25 cellular contexts compared by ENCODE assay signal in the genomic region with DNA sequence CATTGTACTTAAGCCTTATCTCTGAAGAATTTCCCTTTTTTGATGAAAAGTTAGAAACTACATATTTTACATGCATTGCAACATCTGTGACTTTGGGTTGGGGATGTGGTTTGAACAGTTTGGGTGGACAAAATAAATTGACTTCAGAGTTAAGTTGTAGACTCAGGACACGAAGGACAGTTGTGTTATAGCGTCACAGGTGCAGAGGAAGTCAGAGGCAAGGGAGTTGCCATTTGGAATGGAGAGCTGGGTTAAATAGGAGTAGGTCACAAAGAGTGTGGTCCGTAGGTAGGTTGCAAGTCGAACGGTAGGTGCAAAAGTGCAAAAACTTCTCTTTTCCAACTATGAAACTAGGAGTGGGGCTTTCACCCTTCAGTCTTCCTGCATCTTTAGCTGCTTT. TPM values are rescaled to one million over a fixed set of nuclear protein-coding genes. Genes with fewer than 3 reads are reported as not detected.
DNase-seq lines count a peak whose midpoint lies in the region; ATAC-seq, FAIRE-seq and TF ChIP-seq lines count a peak whose summit lies in the region.
"Had no signal": no experiment of that assay in that cellular context is flagged by ENCODE, and none has a peak within 500 bp of the region (broad histone marks: within the 10 kb centered on the region; RNA-seq: fewer than 3 reads in every experiment).

No MANE protein-coding gene starts in this region.

- H3K36me3 ChIP-seq in HepG2 (replicated peaks in 1 of 2; ENCODE audit: control insufficient read depth in 1 of 2, insufficient read depth in 2 of 2, low read length in 2 of 2) (peaks cover 0 to 5% of the 10 kb centered on the region in 2 experiments; a peak in 3 of 5 replicates), right lobe of liver (peaks cover 0 to 3% (median 0%) of the 10 kb centered on the region in 4 donors), Caco-2 (ENCODE audit: control insufficient read depth, insufficient read depth, low read length) (no peaks in the 10 kb centered on the region)

- TF ChIP-seq RAD21 in HepG2 (CRISPR knock-in tag; IDR thresholded peaks at IDR 0.05) = no peak

- H4K20me1 ChIP-seq in HepG2 (ENCODE audit: insufficient read depth, low read length) = peaks cover 26% of the 10 kb centered on the region; the same call in 1 of the 2 replicates

- H3K79me2 ChIP-seq in HepG2 (ENCODE audit: insufficient read depth, low read length) = peaks cover 78% of the 10 kb centered on the region

- H3K4me3 Mint-ChIP-seq in chondrocyte (ENCODE audit: unreplicated experiment) = no peak overlapping the region
- no peak overlapping the region for H3K4me3 Mint-ChIP-seq in Caco-2 (ENCODE audit: unreplicated experiment)
- H3K4me3 Mint-ChIP-seq: activated B cell treated with CpG ODN at 0.5 μM for 24 hours had no signal

- intact Hi-C loops in HepG2 (cut with micrococcal nuclease; ENCODE audit: unreplicated experiment) = no loop called here
- intact Hi-C loops in right lobe of liver (cut with DNase I) = no loop called here
- intact Hi-C loops in Caco-2 (cut with micrococcal nuclease; ENCODE audit: unreplicated experiment) = loop anchor here (10.0 kb wide), 1 partner anchor 149 kb away; no protein-coding TSS in a partner anchor

- H2AFZ ChIP-seq in HepG2 (ENCODE audit: low read length) = no peak overlapping the region
- H2AFZ ChIP-seq: GM23248 had no signal

- H3K36me3 Mint-ChIP-seq in chondrocyte (ENCODE audit: low read depth) (no peaks in the 10 kb centered on the region), Caco-2 (ENCODE audit: insufficient read depth, unreplicated experiment) (peaks cover 12% of the 10 kb centered on the region)

- H3K4me3 ChIP-seq in HepG2 (replicated peaks in 1 of 3; ENCODE audit: insufficient read depth in 1 of 3, low read depth in 2 of 3, low read length in 3 of 3) (no peak overlapping the region), right lobe of liver (no peak overlapping the region), NB4 (ENCODE audit: low read depth, low read length) (no peak overlapping the region), foreskin fibroblast (ENCODE audit: low read depth in 1 of 2, low read length in 2 of 2) (no peak overlapping the region), Caco-2 (ENCODE audit: low read depth, low read length) (no peak overlapping the region)
- H3K4me3 ChIP-seq: A549, GM23248, heart left ventricle, K562, smooth muscle cell had no signal

- POLR2A ChIA-PET in HepG2 (lab: Yijun Ruan, JAX) (no interaction called here), Caco-2 (lab: Charles Lee) (no interaction called here)

- H3K27me3 ChIP-seq in HepG2 (ENCODE audit: control insufficient read depth in 1 of 2, insufficient read depth in 2 of 2, low read length in 2 of 2) (no peaks in the 10 kb centered on the region), right lobe of liver (no peaks in the 10 kb centered on the region), Caco-2 (replicated peaks; ENCODE audit: control insufficient read depth, insufficient read depth, low read length) (no peaks in the 10 kb centered on the region)
- H3K27me3 ChIP-seq: heart left ventricle had no signal

- TF ChIP-seq CTCF in HepG2 (CRISPR knock-in tag; IDR thresholded peaks at IDR 0.05) (no peak), right lobe of liver (IDR thresholded peaks at IDR 0.05) (no peak), NB4 (IDR thresholded peaks at IDR 0.05; ENCODE audit: low read depth, low read length) (no peak), chondrocyte (IDR thresholded peaks at IDR 0.05) (no peak), foreskin fibroblast (IDR thresholded peaks at IDR 0.05; ENCODE audit: low read depth, low read length) (no peak), Caco-2 (IDR thresholded peaks at IDR 0.05; ENCODE audit: insufficient read depth in 1 of 2, low read depth in 1 of 2, low read length in 1 of 2, severe bottlenecking in 1 of 2, unreplicated experiment in 1 of 2) (no peak)

- ATAC-seq in HepG2 (no peak), right lobe of liver (no peak), HG03342 (IDR thresholded peaks at IDR 0.05; ENCODE audit: unreplicated experiment) (no peak)
- ATAC-seq: A549, heart left ventricle, K562, left cardiac atrium, Right ventricle myocardium inferior had no signal

- FAIRE-seq in HepG2 (lab: Jason Lieb, UNC) = no peak
- FAIRE-seq: A549, K562 had no signal

- no TSS peak for BruUV-seq in HepG2 (replicated peaks; lab: Mats Ljungman, UMichigan)
- BruUV-seq in Caco-2 (replicated peaks; lab: Mats Ljungman, UMichigan) = no TSS peak

- H3K9me3 Mint-ChIP-seq in chondrocyte (ENCODE audit: low read depth) (no peaks in the 10 kb centered on the region), Caco-2 (ENCODE audit: unreplicated experiment) (no peaks in the 10 kb centered on the region)
- H3K9me3 Mint-ChIP-seq: activated B cell treated with CpG ODN at 0.5 μM for 24 hours; activated T-helper 2 cell treated with anti-CD3 and anti-CD28 coated beads, Interferon-gamma antibody, Interleukin-2, Interleukin-4, amounts not matched to agents 10 μg/mL and 5 μg/mL and 100 μg/mL, durations not matched to agents 14 hours and 24 hours and 36 hours had no signal

- TF ChIP-seq POLR2A in HepG2 (IDR thresholded peaks at IDR 0.05; ENCODE audit: insufficient read depth in 1 of 2, low read depth in 2 of 2, low read length in 2 of 2) = no peak
- no peak for TF ChIP-seq POLR2A in right lobe of liver (IDR thresholded peaks at IDR 0.05)
- TF ChIP-seq POLR2A in NB4 (IDR thresholded peaks at IDR 0.05; ENCODE audit: extremely low read depth, insufficient read length) = no peak

- H3K4me1 Mint-ChIP-seq in chondrocyte (ENCODE audit: low read depth) (peaks cover 74% of the 10 kb centered on the region), Caco-2 (ENCODE audit: low read depth, unreplicated experiment) (peaks cover 21% of the 10 kb centered on the region)

- in situ Hi-C loops in HepG2 (cut with HindIII; ENCODE audit: extremely low pct_ligation_motif_present, low pct_unique_long_range_greater_than_20kb) = no loop called here

- CTCF ChIA-PET in HepG2 (lab: Yijun Ruan, JAX; ENCODE audit: low intra/inter-chr PET ratio, low total read pairs) = no interaction called here
- CTCF ChIA-PET in Caco-2 (lab: Charles Lee) = interaction anchor here (0.6 kb wide), 1 partner anchor 124 kb away, joined by 3 read pairs; no protein-coding TSS in a partner anchor

- H3K27ac ChIP-seq in HepG2 (ENCODE audit: extremely low read length, insufficient read depth, low read length) = no peak overlapping the region
- no peak overlapping the region for H3K27ac ChIP-seq in right lobe of liver
- H3K27ac ChIP-seq: A549, C4-2B, GM23248, heart left ventricle had no signal

- H3K27ac Mint-ChIP-seq in chondrocyte (ENCODE audit: unreplicated experiment) = peak overlapping the region; percentile 15
- no peak overlapping the region for H3K27ac Mint-ChIP-seq in Caco-2 (ENCODE audit: unreplicated experiment)
- H3K27ac Mint-ChIP-seq: activated B cell treated with CpG ODN at 0.5 μM for 24 hours had no signal

- TF ChIP-seq EP300 in HepG2 (IDR thresholded peaks at IDR 0.05; ENCODE audit: low read depth in 2 of 2, low read length in 2 of 2) = no peak
- no peak for TF ChIP-seq EP300 in HepG2 (CRISPR knock-in tag; IDR thresholded peaks at IDR 0.05; ENCODE audit: borderline replicate concordance)

- 96% methylated on average over 5 of the region's 5 CpGs for WGBS in HepG2 (ENCODE audit: low lambda C conversion rate)
- 82% methylated on average over 5 of the region's 5 CpGs for WGBS in right lobe of liver (ENCODE audit: insufficient coverage, low coverage, low lambda C conversion rate, missing lambda C conversion rate)

- H3K27me3 Mint-ChIP-seq in chondrocyte (ENCODE audit: low read depth) (no peaks in the 10 kb centered on the region), Caco-2 (ENCODE audit: insufficient read depth, unreplicated experiment) (no peaks in the 10 kb centered on the region)
- H3K27me3 Mint-ChIP-seq: activated B cell treated with CpG ODN at 0.5 μM for 24 hours had no signal

- H3K9ac ChIP-seq in HepG2 (ENCODE audit: insufficient read depth, low read depth, low read length) = no peak overlapping the region
- H3K9ac ChIP-seq: GM23248 had no signal

- peaks cover 5% of the 10 kb centered on the region; the same call in 1 of the 2 replicates for H3K4me1 ChIP-seq in HepG2 (ENCODE audit: insufficient read depth, low read length)
- H3K4me1 ChIP-seq in right lobe of liver = peaks cover 0 to 20% (median 0%) of the 10 kb centered on the region in 4 donors
- no peaks in the 10 kb centered on the region; the same call in 1 of the 2 replicates for H3K4me1 ChIP-seq in Caco-2

- no peak overlapping the region for H3K4me2 ChIP-seq in HepG2 (ENCODE audit: low read depth, low read length)
- H3K4me2 ChIP-seq: smooth muscle cell had no signal

- no peaks in the 10 kb centered on the region for H3K9me3 ChIP-seq in HepG2 (ENCODE audit: low read length)
- no peaks in the 10 kb centered on the region for H3K9me3 ChIP-seq in right lobe of liver
- H3K9me3 ChIP-seq in Caco-2 = no peaks in the 10 kb centered on the region
- H3K9me3 ChIP-seq: A549, heart left ventricle had no signal

- no peak for DNase-seq in HepG2 (ENCODE audit: low spot score)
- DNase-seq in right lobe of liver = no peak
- DNase-seq in NB4 (ENCODE audit: low read depth) = peak; percentile 54
- DNase-seq in chondrocyte (ENCODE audit: low spot score) = no peak
- DNase-seq in foreskin fibroblast = no peak
- DNase-seq in Caco-2 = no peak
- no peak for DNase-seq in middle frontal gyrus (ENCODE audit: extremely low spot score, low spot score)
- DNase-seq: activated B cell treated with CpG ODN at 0.5 μM for 24 hours; DMS153; GM23248; heart left ventricle; left cardiac atrium; mammary epithelial cell; NCI-H187 treated with DMSO at 0.1 percent for 48 hours; NCI-H526; stimulated activated CD4-positive, alpha-beta T cell treated with anti-CD3 and anti-CD28 coated beads, Interleukin-2, amount 100 ng/mL, for 24 hours; substantia nigra; T-helper 9 cell had no signal

RNA-seq across cellular contexts. Expression of a gene that starts 46.0 kb away (rescaled TPM):
- total RNA-seq in HepG2 (2016; rRNA removed; fragmentation: Illumina TruSeq; extraction: Trizol) (16.4 and 18.9 TPM in 2 replicates), right lobe of liver (10 to 100 TPM; 43.1 to 66.5 (median 53.2) TPM), chondrocyte (62.8 to 99.6 TPM (median 98.5 TPM) in 3 replicates), Caco-2 (2022) (91.1 and 107 TPM in 2 replicates)
- total RNA-seq in HepG2 (2016; cell fraction: cytosol; rRNA removed; fragmentation: Illumina TruSeq; extraction: Trizol; ENCODE audit: low read depth) = 5.8 and 9.0 TPM in 2 replicates
- 14.6 and 17.0 TPM in 2 replicates for total RNA-seq in HepG2 (2016; cell fraction: insoluble cytoplasmic fraction; rRNA removed; fragmentation: Illumina TruSeq; extraction: Trizol)
- total RNA-seq in HepG2 (2016; cell fraction: membrane; rRNA removed; fragmentation: Illumina TruSeq; extraction: Trizol) = 18.4 and 18.8 TPM in 2 replicates
- 15.4 and 17.1 TPM in 2 replicates for total RNA-seq in HepG2 (2016; cell fraction: nucleus; rRNA removed; fragmentation: Illumina TruSeq; extraction: Trizol)
- polyA plus RNA-seq in HepG2 (2011; rRNA removed) = 17.1 and 18.6 TPM in 2 replicates
- 16.2 and 21.9 TPM in 2 replicates for polyA plus RNA-seq in HepG2 (2011; cell fraction: cytosol; rRNA removed)
- 10.7 and 11.5 TPM in 2 replicates for polyA plus RNA-seq in HepG2 (2011; cell fraction: nucleus; rRNA removed)
- polyA plus RNA-seq in HepG2 (2012) = 101 and 105 TPM in 2 replicates
- polyA plus RNA-seq in HepG2 (2016; cell fraction: cytosol; fragmentation: Illumina TruSeq; extraction: Trizol; ENCODE audit: low read depth) = 25.4 and 26.8 TPM in 2 replicates
- 56.7 and 68.8 TPM in 2 replicates for polyA plus RNA-seq in HepG2 (2016; cell fraction: insoluble cytoplasmic fraction; fragmentation: Illumina TruSeq; extraction: Trizol; ENCODE audit: low read depth)
- 36.3 and 43.5 TPM in 2 replicates for polyA plus RNA-seq in HepG2 (2016; cell fraction: membrane; fragmentation: Illumina TruSeq; extraction: Trizol; ENCODE audit: low read depth)
- 49.1 and 59.9 TPM in 2 replicates for polyA plus RNA-seq in HepG2 (2016; cell fraction: nucleus; fragmentation: Illumina TruSeq; extraction: Trizol; ENCODE audit: insufficient read depth, low read depth)
- 8.2 and 21.8 TPM in 2 replicates for polyA minus RNA-seq in HepG2 (2011; rRNA and poly(A)+ RNA removed; ENCODE audit: low replicate concordance)
- 18.6 and 29.8 TPM in 2 replicates for polyA minus RNA-seq in HepG2 (2011; cell fraction: cytosol; rRNA and poly(A)+ RNA removed)
- polyA minus RNA-seq in HepG2 (2011; cell fraction: nucleus; rRNA and poly(A)+ RNA removed) = 20.0 and 35.3 TPM in 2 replicates
